In genomic region chr11:69841859-69842698, GRCh38 we compare ENCODE assay signal across 12 cellular contexts. TPM values are rescaled to one million over a fixed set of nuclear protein-coding genes. Genes with fewer than 3 reads are reported as not detected.
DNase-seq lines count a peak whose midpoint lies in the region; ATAC-seq, FAIRE-seq and TF ChIP-seq lines count a peak whose summit lies in the region.
"Had no signal": no experiment of that assay in that cellular context is flagged by ENCODE, and none has a peak within 500 bp of the region (broad histone marks: within the 10 kb centered on the region; RNA-seq: fewer than 3 reads in every experiment).

No MANE protein-coding gene starts in this region.

- no peaks in the 10 kb centered on the region for H3K36me3 Mint-ChIP-seq in nephron (ENCODE audit: low read depth)
- H3K36me3 Mint-ChIP-seq: naive B cell had no signal

- H3K27ac ChIP-seq in K562 (ENCODE audit: extremely low read depth, low read depth, low read length) = no peak overlapping the region
- H3K27ac ChIP-seq: suprapubic skin had no signal

- peaks cover 0 to 4% of the 10 kb centered on the region in 2 experiments; a peak in 1 of 5 replicates for H3K4me1 ChIP-seq in K562 (replicated peaks in 1 of 2; ENCODE audit: control insufficient read depth in 2 of 2, insufficient read depth in 2 of 2, low read length in 2 of 2)
- H3K4me1 ChIP-seq: suprapubic skin had no signal

- H2AFZ ChIP-seq in K562 (ENCODE audit: low read depth, low read length) = no peak overlapping the region

- TF ChIP-seq CTCF in K562 (IDR thresholded peaks at IDR 0.05 in 2 of 3, conservative IDR thresholded peaks at IDR 0.05 in 1 of 3; ENCODE audit: insufficient read depth in 2 of 3, low read depth in 1 of 3, low read length in 3 of 3) = peak; percentile 51 to 68 (median 61)
- peak in 2 of 3 experiments; percentile 9 to 14 for TF ChIP-seq CTCF in nephron (IDR thresholded peaks at IDR 0.05; ENCODE audit: unreplicated experiment in 3 of 3)

- H3K27ac Mint-ChIP-seq in nephron = no peak overlapping the region

- in situ Hi-C loops in K562 (cut with MboI) = no loop called here

- peak; percentile 69 for FAIRE-seq in K562 (lab: Jason Lieb, UNC)
- FAIRE-seq: A204.1 had no signal

- intact Hi-C loops in K562 (cut with micrococcal nuclease) = loop anchor here (5.0 kb wide), 1 partner anchor 155 kb away; no protein-coding TSS in a partner anchor

- no TSS peak for BruUV-seq in K562 (replicated peaks; lab: Mats Ljungman, UMichigan)

- WGBS in K562 (ENCODE audit: insufficient coverage, low coverage, missing lambda C conversion rate) = under 1% methylated on average over 13 of the region's 13 CpGs

- peaks cover 0 to 26% of the 10 kb centered on the region in 2 experiments; a peak in 3 of 5 replicates for H3K27me3 ChIP-seq in K562 (ENCODE audit: control insufficient read depth in 2 of 2, insufficient read depth in 2 of 2, low read length in 2 of 2)

- ATAC-seq in K562 (peak; percentile 36; the same call in 1 of the 3 replicates), HG03108 (IDR thresholded peaks at IDR 0.05; ENCODE audit: unreplicated experiment) (no peak)

- H3K9me1 ChIP-seq in K562 (ENCODE audit: control insufficient read depth, insufficient read depth, low read length) = peaks cover 4% of the 10 kb centered on the region

- H3K36me3 ChIP-seq in K562 (ENCODE audit: control insufficient read depth, insufficient read depth, low read length) = no peaks in the 10 kb centered on the region
- H3K36me3 ChIP-seq: suprapubic skin had no signal

- peak in 1 of 2 experiments; percentile 54; a peak in 2 of 4 replicates for TF ChIP-seq RAD21 in K562 (CRISPR knock-in tag; conservative IDR thresholded peaks at IDR 0.05 in 1 of 2, IDR thresholded peaks at IDR 0.05 in 1 of 2)

- no peak overlapping the region for H3K4me2 ChIP-seq in K562 (ENCODE audit: insufficient read depth, low read length)

- no peak overlapping the region for H3K9ac ChIP-seq in K562 (ENCODE audit: insufficient read depth in 1 of 2, low read depth in 2 of 2, low read length in 2 of 2)

- peak; percentile 50 for DNase-seq in DMS53 (lab: John Stamatoyannopoulos, UW)
- DNase-seq in DMS53 treated with DMSO at 0.1 percent for 48 hours (lab: John Stamatoyannopoulos, UW; ENCODE audit: unreplicated experiment) = no peak
- peak; percentile 41 for DNase-seq in HT1080 (ENCODE audit: low read depth)
- DNase-seq in K562 (ENCODE audit: extremely low read depth in 1 of 4, low spot score in 3 of 4) = peak; percentile 45 to 60 (median 51)
- DNase-seq in effector CD8-positive, alpha-beta T cell (lab: John Stamatoyannopoulos, UW) = no peak
- no peak for DNase-seq in hippocampal formation (lab: John Stamatoyannopoulos, UW)
- DNase-seq: naive B cell had no signal

- peaks cover 13% of the 10 kb centered on the region for H3K27me3 Mint-ChIP-seq in nephron (ENCODE audit: low read depth)

- H3K9me3 Mint-ChIP-seq in nephron = no peaks in the 10 kb centered on the region

- CTCF ChIA-PET in K562 (lab: Yijun Ruan, JAX; ENCODE audit: low intra/inter-chr PET ratio) = interaction anchor here (0.6 kb wide), 1 partner anchor 151 kb away, joined by 4 read pairs; no protein-coding TSS in a partner anchor

- no peak overlapping the region for H3K4me3 ChIP-seq in K562
- H3K4me3 ChIP-seq: suprapubic skin had no signal

- no peaks in the 10 kb centered on the region for H4K20me1 ChIP-seq in K562 (replicated peaks; ENCODE audit: control insufficient read depth, insufficient read depth, low read length)

- no peak for TF ChIP-seq EP300 in K562 (IDR thresholded peaks at IDR 0.05; ENCODE audit: low read length)

- H3K4me1 Mint-ChIP-seq in nephron = no peaks in the 10 kb centered on the region

- POLR2A ChIA-PET in K562 (lab: Yijun Ruan, JAX) = no interaction called here

- H3K9me3 ChIP-seq in K562 (replicated peaks; ENCODE audit: control insufficient read depth, insufficient read depth, low read depth, low read length) = no peaks in the 10 kb centered on the region
- H3K9me3 ChIP-seq: suprapubic skin had no signal

- TF ChIP-seq POLR2A in K562 (conservative IDR thresholded peaks at IDR 0.05) = no peak

- no peak overlapping the region for H3K4me3 Mint-ChIP-seq in nephron
- H3K4me3 Mint-ChIP-seq: naive B cell had no signal

- H3K79me2 ChIP-seq in K562 (ENCODE audit: control insufficient read depth, insufficient read depth, low read length) = no peaks in the 10 kb centered on the region

TF ChIP-seq in K562, 482 proteins besides CTCF, POLR2A, EP300 and RAD21:
- no peak for TF ChIP-seq ZNF830 (CRISPR knock-in tag; IDR thresholded peaks at IDR 0.05)
- 0 out of 2 replicates have a peak, but pooled peaks have one; percentile 14 for TF ChIP-seq ESRRA (IDR thresholded peaks at IDR 0.05; ENCODE audit: borderline replicate concordance, low read depth)
- no peak for TF ChIP-seq ZNF551 (CRISPR knock-in tag; IDR thresholded peaks at IDR 0.05)
- no peak for TF ChIP-seq BCL6 (CRISPR knock-in tag; IDR thresholded peaks at IDR 0.05)
- 0 out of 4 replicates have a peak, but pooled peaks of 1 of the 2 experiments have one; percentile 26 for TF ChIP-seq RCOR1 (IDR thresholded peaks at IDR 0.05; ENCODE audit: borderline replicate concordance in 1 of 2, low read depth in 2 of 2, low read length in 2 of 2)
- TF ChIP-seq EZH2 (IDR thresholded peaks at IDR 0.05; ENCODE audit: borderline replicate concordance, low read depth, low read length) = no peak
- peak in 1 of 2 experiments; percentile 13; a peak in 1 of 4 replicates for TF ChIP-seq KDM1A (IDR thresholded peaks at IDR 0.05)
- no peak for TF ChIP-seq NELFE (IDR thresholded peaks at IDR 0.05; ENCODE audit: insufficient read depth, insufficient read length)
- no peak for TF ChIP-seq MBD1 (CRISPR knock-in tag; IDR thresholded peaks at IDR 0.05)
- TF ChIP-seq SMARCA4 (IDR thresholded peaks at IDR 0.05) = no peak
- TF ChIP-seq CTCFL (IDR thresholded peaks at IDR 0.05; ENCODE audit: borderline replicate concordance, insufficient read depth, low read depth, low read length, poor library complexity, severe bottlenecking) = peak; percentile 22
- TF ChIP-seq RBM25 (IDR thresholded peaks at IDR 0.05; ENCODE audit: low read depth, low read length, severe bottlenecking) = peak; percentile 43
- TF ChIP-seq SMC3 (conservative IDR thresholded peaks at IDR 0.05; ENCODE audit: insufficient read depth, low read depth, low read length) = peak; percentile 45; the same call in 1 of the 2 replicates

RNA-seq across cellular contexts. Expression of gene FGF3, which starts 22.9 kb away (rescaled TPM):
- not detected in 2 replicates for total RNA-seq in HT1080 (2014; rRNA removed; shearing (Covaris generic))
- polyA plus RNA-seq in HT1080 (2015; cell fraction: cytosol; rRNA removed) = not detected in 2 replicates
- polyA plus RNA-seq in HT1080 (2015; cell fraction: nucleus; rRNA removed) = not detected in 2 replicates
- not detected in 2 replicates for total RNA-seq in K562 (2011; cell fraction: chromatin; rRNA removed; ENCODE audit: low replicate concordance)
- not detected in 2 replicates for total RNA-seq in K562 (2011; cell fraction: nucleolus; rRNA removed)
- total RNA-seq in K562 (2011; cell fraction: nucleoplasm; rRNA removed) = not detected in 2 replicates
- total RNA-seq in K562 (2014; rRNA removed) (not detected in 2 replicates), K562 (2014; rRNA removed; fragmentation: Illumina TruSeq; extraction: Trizol) (not detected in 2 replicates), K562 (2015; rRNA removed; fragmentation: Illumina TruSeq; extraction: Trizol) (not detected in 2 replicates), K562 (2021) (not detected in 2 replicates)
- polyA plus RNA-seq in K562 (2011; rRNA removed) (not detected in 2 replicates), K562 (2014; fragmentation: Illumina TruSeq; extraction: Trizol) (not detected in 2 replicates), K562 (2014; fragmentation: Nextera tagmentation; extraction: Ambion mirVana) (not detected), K562 (2014; rRNA removed) (not detected in 2 replicates)
- not detected in 2 replicates for polyA plus RNA-seq in K562 (2011; cell fraction: cytosol; rRNA removed)
- polyA plus RNA-seq in K562 (2011; cell fraction: nucleus; rRNA removed) = not detected in 2 replicates
- not detected in 2 replicates for polyA plus RNA-seq in K562 (2012)
- not detected in 2 replicates for polyA minus RNA-seq in K562 (2011; rRNA and poly(A)+ RNA removed)
- polyA minus RNA-seq in K562 (2011; cell fraction: cytosol; rRNA and poly(A)+ RNA removed) = not detected in 2 replicates
- polyA minus RNA-seq in K562 (2011; cell fraction: nucleus; rRNA and poly(A)+ RNA removed) = not detected in 2 replicates
- total RNA-seq: aorta, suprapubic skin had no signal
- polyA plus RNA-seq: aorta had no signal

Comparison
In these comparisons a context has a peak if more than half of its experiments do, and no peak if none do; other contexts are left out.
1. DNase-seq: peak in DMS53 (single experiment), HT1080 (single experiment) and K562 (4 of 4); none in DMS53 treated with DMSO at 0.1 percent for 48 hours (single experiment), effector CD8-positive, alpha-beta T cell (single experiment) and hippocampal formation (0 of 2).